In the genomic region with DNA sequence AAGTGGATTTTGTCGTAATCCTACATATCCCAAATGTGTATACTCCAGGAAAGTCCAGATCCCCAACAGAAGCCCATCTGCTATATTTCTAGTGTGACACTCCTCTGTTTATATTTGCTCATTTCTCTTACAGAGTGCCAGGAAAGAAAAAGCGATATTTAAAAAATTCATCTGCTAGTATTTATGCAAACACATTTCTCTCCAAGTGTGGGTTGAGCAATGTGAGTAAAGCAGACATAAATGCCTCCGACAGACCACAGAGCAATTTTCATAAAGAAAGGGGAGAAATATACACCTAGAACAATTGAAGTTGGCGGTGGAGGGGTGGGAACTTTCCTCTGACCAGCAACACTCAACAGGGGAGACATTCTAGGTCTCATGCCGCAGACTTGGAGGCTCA, we compare ENCODE assay signal across 18 cellular contexts. TPM values are rescaled to one million over a fixed set of nuclear protein-coding genes. Genes with fewer than 3 reads are reported as not detected.
DNase-seq lines count a peak whose midpoint lies in the region; ATAC-seq, FAIRE-seq and TF ChIP-seq lines count a peak whose summit lies in the region.
"Had no signal": no experiment of that assay in that cellular context is flagged by ENCODE, and none has a peak within 500 bp of the region (broad histone marks: within the 10 kb centered on the region; RNA-seq: fewer than 3 reads in every experiment).

No MANE protein-coding gene starts in this region.

- peak in 1 of 2 donors; percentile 40 for DNase-seq in activated T-cell treated with anti-CD3 and anti-CD28 coated beads, Interleukin-2, amount 50 U/mL, for 72 hours
- no peak for DNase-seq in activated T-cell treated with anti-CD3 and anti-CD28 coated beads, Interleukin-2, amount 50 U/mL, for 4 hours
- no peak for DNase-seq in activated T-helper 1 cell treated with anti-CD3 and anti-CD28 coated beads, Interleukin-12 subunit alpha, Interleukin-12 subunit beta, Interleukin-2, Interleukin-4 antibody, amounts not matched to agents 30 ng/mL and 10 ng/mL and 1 ng/mL, durations not matched to agents 14 hours and 24 hours and 36 hours (ENCODE audit: low spot score)
- DNase-seq in hepatocyte (ENCODE audit: low spot score), result peak; percentile 12
- DNase-seq in upper lobe of left lung, result no peak
- DNase-seq in kidney, result no peak
- DNase-seq in testis, result no peak
- DNase-seq: activated T-cell treated with anti-CD3 and anti-CD28 coated beads, Interleukin-2, amount 50 U/mL, for 48 hours; brain microvascular endothelial cell; DMS53; head of caudate nucleus; NCI-H2029 treated with DMSO at 0.1 percent for 48 hours; NCI-H82; nucleus accumbens; SIG-M5 had no signal

- H3K27ac ChIP-seq in hepatocyte, result no peak overlapping the region
- peak overlapping the region in 3 of 4 donors; percentile 42 to 63 (median 57) for H3K27ac ChIP-seq in upper lobe of left lung
- no peak overlapping the region for H3K27ac ChIP-seq in kidney (ENCODE audit: low read depth in 2 of 2, low read length in 2 of 2)
- H3K27ac ChIP-seq in testis, result no peak overlapping the region
- H3K27ac ChIP-seq: brain microvascular endothelial cell had no signal

- H3K27ac Mint-ChIP-seq in activated T-cell treated with anti-CD3 and anti-CD28 coated beads, Interleukin-2, amount 50 U/mL, for 72 hours, result peak overlapping the region; percentile 41
- H3K27ac Mint-ChIP-seq in activated T-helper 1 cell treated with anti-CD3 and anti-CD28 coated beads, Interleukin-12 subunit alpha, Interleukin-12 subunit beta, Interleukin-2, Interleukin-4 antibody, amounts not matched to agents 30 ng/mL and 10 ng/mL and 1 ng/mL, durations not matched to agents 14 hours and 24 hours and 36 hours, result peak overlapping the region; percentile 99

- no peak for TF ChIP-seq POLR2A in upper lobe of left lung (IDR thresholded peaks at IDR 0.05)
- TF ChIP-seq POLR2A in testis (IDR thresholded peaks at IDR 0.05), result no peak

- H4K20me1 ChIP-seq in hepatocyte (ENCODE audit: insufficient read depth, poor library complexity, severe bottlenecking), result no peaks in the 10 kb centered on the region

- H3K9me3 ChIP-seq in hepatocyte (ENCODE audit: low read depth) (no peaks in the 10 kb centered on the region), upper lobe of left lung (no peaks in the 10 kb centered on the region), kidney (ENCODE audit: control insufficient read depth in 1 of 2, low read length in 2 of 2) (no peaks in the 10 kb centered on the region), testis (no peaks in the 10 kb centered on the region)

- 76% methylated on average over 5 of the region's 5 CpGs for WGBS in hepatocyte (ENCODE audit: low lambda C conversion rate, missing lambda C conversion rate)
- WGBS in upper lobe of left lung, 2 donors, result 50 to 57% methylated on average over 5 of the region's 5 CpGs
- 76 to 86% methylated on average over 5 of the region's 5 CpGs for WGBS in testis, 2 donors

- H3K9ac ChIP-seq in kidney (ENCODE audit: low read length in 2 of 2), result no peak overlapping the region

- no peak overlapping the region for H2AFZ ChIP-seq in hepatocyte

- no peak overlapping the region for H3K4me3 ChIP-seq in hepatocyte
- no peak overlapping the region for H3K4me3 ChIP-seq in upper lobe of left lung
- no peak overlapping the region for H3K4me3 ChIP-seq in kidney (ENCODE audit: low read length in 2 of 2)
- H3K4me3 ChIP-seq in testis, result no peak overlapping the region

- no peaks in the 10 kb centered on the region for H3K27me3 ChIP-seq in hepatocyte
- H3K27me3 ChIP-seq in upper lobe of left lung, result no peaks in the 10 kb centered on the region
- H3K27me3 ChIP-seq in testis, result no peaks in the 10 kb centered on the region
- H3K27me3 ChIP-seq: brain microvascular endothelial cell had no signal

- H3K9me2 ChIP-seq in hepatocyte (replicated peaks; ENCODE audit: insufficient read depth), result no peaks in the 10 kb centered on the region

- no peaks in the 10 kb centered on the region for H3K36me3 ChIP-seq in hepatocyte (replicated peaks; ENCODE audit: insufficient read depth, low read depth)
- H3K36me3 ChIP-seq in upper lobe of left lung, result no peaks in the 10 kb centered on the region
- no peaks in the 10 kb centered on the region for H3K36me3 ChIP-seq in kidney (ENCODE audit: control insufficient read depth in 1 of 2, insufficient read depth in 2 of 2, low read length in 2 of 2)
- no peaks in the 10 kb centered on the region for H3K36me3 ChIP-seq in testis (ENCODE audit: low read depth, missing control alignments)
- H3K36me3 ChIP-seq: brain microvascular endothelial cell had no signal

- peak overlapping the region; percentile 75 to 80 for H3K4me3 Mint-ChIP-seq in activated T-cell treated with anti-CD3 and anti-CD28 coated beads, Interleukin-2, amount 50 U/mL, for 72 hours
- H3K4me3 Mint-ChIP-seq in activated T-cell treated with anti-CD3 and anti-CD28 coated beads, Interleukin-2, amount 50 U/mL, for 4 hours, result no peak overlapping the region
- peak overlapping the region; percentile 40 for H3K4me3 Mint-ChIP-seq in activated T-helper 1 cell treated with anti-CD3 and anti-CD28 coated beads, Interleukin-12 subunit alpha, Interleukin-12 subunit beta, Interleukin-2, Interleukin-4 antibody, amounts not matched to agents 30 ng/mL and 10 ng/mL and 1 ng/mL, durations not matched to agents 14 hours and 24 hours and 36 hours

- H3K4me2 ChIP-seq in hepatocyte, result no peak overlapping the region

- TF ChIP-seq CTCF in hepatocyte (IDR thresholded peaks at IDR 0.05; ENCODE audit: poor library complexity), result no peak
- no peak for TF ChIP-seq CTCF in upper lobe of left lung (IDR thresholded peaks at IDR 0.05)
- TF ChIP-seq CTCF in kidney (IDR thresholded peaks at IDR 0.05; ENCODE audit: borderline replicate concordance, extremely low read depth, insufficient read depth), result no peak
- no peak for TF ChIP-seq CTCF in testis (IDR thresholded peaks at IDR 0.05)

- intact Hi-C loops in activated T-helper 1 cell treated with anti-CD3 and anti-CD28 coated beads, Interleukin-12 subunit alpha, Interleukin-12 subunit beta, Interleukin-2, Interleukin-4 antibody, amounts not matched to agents 30 ng/mL and 10 ng/mL and 1 ng/mL, durations not matched to agents 14 hours and 24 hours and 36 hours (cut with micrococcal nuclease), result loop anchor here (10.0 kb wide), 1 partner anchor 1703 kb away; no protein-coding TSS in a partner anchor
- intact Hi-C loops in kidney (cut with DNase I) (no loop called here), testis (cut with DNase I; ENCODE audit: low total_unique reads) (no loop called here)

- peaks cover 1 to 3% of the 10 kb centered on the region in 2 donors for H3K36me3 Mint-ChIP-seq in activated T-cell treated with anti-CD3 and anti-CD28 coated beads, Interleukin-2, amount 50 U/mL, for 72 hours (ENCODE audit: insufficient read depth in 2 of 2)
- no peaks in the 10 kb centered on the region for H3K36me3 Mint-ChIP-seq in activated T-cell treated with anti-CD3 and anti-CD28 coated beads, Interleukin-2, amount 50 U/mL, for 4 hours (ENCODE audit: insufficient read depth)
- peaks cover 26% of the 10 kb centered on the region for H3K36me3 Mint-ChIP-seq in activated T-helper 1 cell treated with anti-CD3 and anti-CD28 coated beads, Interleukin-12 subunit alpha, Interleukin-12 subunit beta, Interleukin-2, Interleukin-4 antibody, amounts not matched to agents 30 ng/mL and 10 ng/mL and 1 ng/mL, durations not matched to agents 14 hours and 24 hours and 36 hours (ENCODE audit: low read depth)

- peaks cover 2% of the 10 kb centered on the region in 2 donors for H3K9me3 Mint-ChIP-seq in activated T-cell treated with anti-CD3 and anti-CD28 coated beads, Interleukin-2, amount 50 U/mL, for 72 hours
- H3K9me3 Mint-ChIP-seq in activated T-cell treated with anti-CD3 and anti-CD28 coated beads, Interleukin-2, amount 50 U/mL, for 4 hours, result no peaks in the 10 kb centered on the region
- peaks cover 3% of the 10 kb centered on the region for H3K9me3 Mint-ChIP-seq in activated T-helper 1 cell treated with anti-CD3 and anti-CD28 coated beads, Interleukin-12 subunit alpha, Interleukin-12 subunit beta, Interleukin-2, Interleukin-4 antibody, amounts not matched to agents 30 ng/mL and 10 ng/mL and 1 ng/mL, durations not matched to agents 14 hours and 24 hours and 36 hours

- TF ChIP-seq EP300 in upper lobe of left lung (IDR thresholded peaks at IDR 0.05), result no peak

- peaks cover 99% of the 10 kb centered on the region for H3K4me1 Mint-ChIP-seq in activated T-cell treated with anti-CD3 and anti-CD28 coated beads, Interleukin-2, amount 50 U/mL, for 72 hours (ENCODE audit: low read depth)
- peaks cover 98% of the 10 kb centered on the region for H3K4me1 Mint-ChIP-seq in activated T-cell treated with anti-CD3 and anti-CD28 coated beads, Interleukin-2, amount 50 U/mL, for 4 hours (ENCODE audit: low read depth)
- peaks cover 96% of the 10 kb centered on the region for H3K4me1 Mint-ChIP-seq in activated T-helper 1 cell treated with anti-CD3 and anti-CD28 coated beads, Interleukin-12 subunit alpha, Interleukin-12 subunit beta, Interleukin-2, Interleukin-4 antibody, amounts not matched to agents 30 ng/mL and 10 ng/mL and 1 ng/mL, durations not matched to agents 14 hours and 24 hours and 36 hours (ENCODE audit: low read depth)

- ATAC-seq in activated T-cell treated with anti-CD3 and anti-CD28 coated beads, Interleukin-2, amount 50 U/mL, for 72 hours (replicated peaks in 1 of 2), result no peak
- no peak for ATAC-seq in activated T-cell treated with anti-CD3 and anti-CD28 coated beads, Interleukin-2, amount 50 U/mL, for 4 hours
- ATAC-seq in upper lobe of left lung (ENCODE audit: low FRiP score in 2 of 2), result no peak
- no peak for ATAC-seq in HG03095 (IDR thresholded peaks at IDR 0.05; ENCODE audit: unreplicated experiment)

- no peaks in the 10 kb centered on the region for H3K79me2 ChIP-seq in hepatocyte

- H3K27me3 Mint-ChIP-seq in activated T-cell treated with anti-CD3 and anti-CD28 coated beads, Interleukin-2, amount 50 U/mL, for 72 hours (ENCODE audit: low read depth), result no peaks in the 10 kb centered on the region
- no peaks in the 10 kb centered on the region for H3K27me3 Mint-ChIP-seq in activated T-cell treated with anti-CD3 and anti-CD28 coated beads, Interleukin-2, amount 50 U/mL, for 4 hours (ENCODE audit: low read depth)
- peaks cover 2% of the 10 kb centered on the region for H3K27me3 Mint-ChIP-seq in activated T-helper 1 cell treated with anti-CD3 and anti-CD28 coated beads, Interleukin-12 subunit alpha, Interleukin-12 subunit beta, Interleukin-2, Interleukin-4 antibody, amounts not matched to agents 30 ng/mL and 10 ng/mL and 1 ng/mL, durations not matched to agents 14 hours and 24 hours and 36 hours (ENCODE audit: insufficient read depth)

- FAIRE-seq in kidney (lab: Jason Lieb, UNC), result no peak
- FAIRE-seq: endometrium, H1 had no signal

- H3K4me1 ChIP-seq in hepatocyte (ENCODE audit: insufficient read depth) (peaks cover 18% of the 10 kb centered on the region), upper lobe of left lung (peaks cover 35 to 67% (median 54%) of the 10 kb centered on the region in 4 donors), kidney (ENCODE audit: control insufficient read depth in 1 of 2, insufficient read depth in 1 of 2, low read depth in 1 of 2, low read length in 2 of 2) (peaks cover 1 to 7% of the 10 kb centered on the region in 2 donors), testis (peaks cover 6% of the 10 kb centered on the region)

RNA-seq across cellular contexts. Expression of gene RAP1A, which starts 22.2 kb away (rescaled TPM):
- 100 to 1,000 TPM; 216 TPM for total RNA-seq in activated T-cell treated with anti-CD3 and anti-CD28 coated beads, Interleukin-2, amount 50 U/mL, for 72 hours
- total RNA-seq in activated T-cell treated with anti-CD3 and anti-CD28 coated beads, Interleukin-2, amount 50 U/mL, for 4 hours, result 100 to 1,000 TPM; 169 to 182 (median 171) TPM
- 326 and 348 TPM in 2 replicates for total RNA-seq in activated T-helper 1 cell treated with anti-CD3 and anti-CD28 coated beads, Interleukin-12 subunit alpha, Interleukin-12 subunit beta, Interleukin-2, Interleukin-4 antibody, amounts not matched to agents 30 ng/mL and 10 ng/mL and 1 ng/mL, durations not matched to agents 14 hours and 24 hours and 36 hours
- 49.6 and 56.2 TPM in 2 replicates for total RNA-seq in hepatocyte
- polyA plus RNA-seq in hepatocyte, result 34.2 and 48.8 TPM in 2 replicates
- 100 to 1,000 TPM in 2 of 6 donors, 10 to 100 TPM in 4; 16.8 to 115 (median 82.6) TPM for total RNA-seq in upper lobe of left lung
- 91.3 TPM for total RNA-seq in kidney
- polyA plus RNA-seq in kidney (ENCODE audit: insufficient read depth, low read depth, low replicate concordance), result 55.8 TPM
- total RNA-seq in testis, result 10 to 100 TPM; 20.8 to 27.6 TPM
- 42.8 TPM for polyA plus RNA-seq in testis (ENCODE audit: insufficient read depth, low read depth, low replicate concordance)

Comparison
In these comparisons a context has a peak if more than half of its experiments do, and no peak if none do; other contexts are left out.
1. H3K27ac ChIP-seq: peak in upper lobe of left lung (3 of 4); none in hepatocyte (single experiment), kidney (0 of 2) and testis (0 of 2).